9 cellular contexts compared by ENCODE assay signal in the genomic region with DNA sequence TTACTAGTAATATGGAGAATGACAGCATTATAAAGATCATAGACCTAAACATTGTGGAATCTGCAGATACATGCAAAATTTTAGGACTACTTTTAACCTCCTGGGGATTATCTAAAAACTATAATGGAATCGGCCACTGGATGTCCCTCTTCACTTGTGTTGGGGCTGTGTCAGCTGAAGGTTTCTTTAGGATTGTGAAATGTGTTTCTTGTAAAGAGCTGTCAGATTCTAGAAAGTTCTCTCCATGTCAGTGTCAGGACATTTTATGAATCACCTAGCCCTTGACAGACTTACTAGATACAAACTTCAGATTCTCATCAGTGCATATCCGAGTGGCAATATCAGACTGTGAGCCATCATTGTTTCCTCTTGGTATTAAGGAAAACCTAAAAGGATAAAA.
DNase-seq lines count a peak whose midpoint lies in the region; ATAC-seq, FAIRE-seq and TF ChIP-seq lines count a peak whose summit lies in the region.
"Had no signal": no experiment of that assay in that cellular context is flagged by ENCODE, and none has a peak within 500 bp of the region (broad histone marks: within the 10 kb centered on the region; RNA-seq: fewer than 3 reads in every experiment).

No MANE protein-coding gene starts in this region.

- H3K4me3 Mint-ChIP-seq in Calu3 (ENCODE audit: low read depth, unreplicated experiment): no peak overlapping the region

- BruUV-seq in Calu3 (replicated peaks; lab: Mats Ljungman, UMichigan): no TSS peak

- peak; percentile 21 for DNase-seq in Calu3
- peak; percentile 45 for DNase-seq in amniotic epithelial cell (ENCODE audit: low read depth)
- no peak for DNase-seq in left lung
- no peak for DNase-seq in GM19239 (ENCODE audit: insufficient read length, low spot score)
- no peak for DNase-seq in effector memory CD4-positive, alpha-beta T cell
- DNase-seq in ureter (ENCODE audit: low spot score): no peak
- DNase-seq: right cardiac atrium had no signal

- H3K27me3 ChIP-seq in Loucy (ENCODE audit: insufficient read depth, low read length, poor library complexity, severe bottlenecking): no peaks in the 10 kb centered on the region
- H3K27me3 ChIP-seq in left lung: no peaks in the 10 kb centered on the region
- no peaks in the 10 kb centered on the region for H3K27me3 ChIP-seq in effector memory CD4-positive, alpha-beta T cell (replicated peaks; ENCODE audit: control insufficient read depth, insufficient read depth, low read length, poor library complexity, severe bottlenecking)

- no peak overlapping the region for H3K4me2 ChIP-seq in Loucy (ENCODE audit: low read depth, low read length, poor library complexity, severe bottlenecking)

- no peak overlapping the region for H3K9ac ChIP-seq in Loucy (ENCODE audit: low read depth, low read length, poor library complexity, severe bottlenecking)

- H3K4me1 ChIP-seq in Loucy (ENCODE audit: insufficient read depth, low read length, poor library complexity, severe bottlenecking): no peaks in the 10 kb centered on the region
- H3K4me1 ChIP-seq in left lung: no peaks in the 10 kb centered on the region
- H3K4me1 ChIP-seq in effector memory CD4-positive, alpha-beta T cell (ENCODE audit: control insufficient read depth, insufficient read depth, low read length, poor library complexity, severe bottlenecking): no peaks in the 10 kb centered on the region

- no peaks in the 10 kb centered on the region for H3K4me1 Mint-ChIP-seq in Calu3 (ENCODE audit: low read depth, unreplicated experiment)

- ATAC-seq in left lung (peak; percentile 66), GM19463 (IDR thresholded peaks at IDR 0.05; ENCODE audit: unreplicated experiment) (no peak)

- H3K36me3 Mint-ChIP-seq in Calu3 (ENCODE audit: insufficient read depth, unreplicated experiment): no peaks in the 10 kb centered on the region

- CTCF ChIA-PET in Calu3 (lab: Charles Lee): interaction anchor here (0.7 to 1.0 kb wide), 2 partner anchors 20 to 494 kb away, joined by 3 read pairs; no protein-coding TSS in a partner anchor

- TF ChIP-seq CTCF in Calu3 (IDR thresholded peaks at IDR 0.05; ENCODE audit: unreplicated experiment): peak; percentile 17
- peak; percentile 40 for TF ChIP-seq CTCF in Loucy (conservative IDR thresholded peaks at IDR 0.05; ENCODE audit: low read length)
- TF ChIP-seq CTCF in left lung (IDR thresholded peaks at IDR 0.05): no peak

- intact Hi-C loops in Calu3 (cut with micrococcal nuclease; ENCODE audit: unreplicated experiment) (loop anchor here (1.0 kb wide), 1 partner anchor 372 kb away; no protein-coding TSS in a partner anchor), left lung (cut with DNase I) (no loop called here)

- no peaks in the 10 kb centered on the region for H4K20me1 ChIP-seq in Loucy (ENCODE audit: insufficient read depth, low read length, poor library complexity, severe bottlenecking)

- peaks cover 5% of the 10 kb centered on the region for H3K9me3 Mint-ChIP-seq in Calu3 (ENCODE audit: low read depth, unreplicated experiment)

- no peak overlapping the region for H2AFZ ChIP-seq in Loucy (ENCODE audit: low read length)

- no peak overlapping the region for H3K27ac Mint-ChIP-seq in Calu3 (ENCODE audit: unreplicated experiment)

- no peak overlapping the region for H3K27ac ChIP-seq in left lung
- no peak overlapping the region for H3K27ac ChIP-seq in effector memory CD4-positive, alpha-beta T cell (ENCODE audit: insufficient read depth, low read length, poor library complexity, severe bottlenecking)

- H3K4me3 ChIP-seq in Loucy (ENCODE audit: low read length, poor library complexity, severe bottlenecking): no peak overlapping the region
- H3K4me3 ChIP-seq in left lung: no peak overlapping the region
- no peak overlapping the region for H3K4me3 ChIP-seq in effector memory CD4-positive, alpha-beta T cell (ENCODE audit: insufficient read depth, low read depth, low read length, poor library complexity, severe bottlenecking)

- H3K79me2 ChIP-seq in Loucy (ENCODE audit: insufficient read depth, low read length): no peaks in the 10 kb centered on the region

- H3F3A ChIP-seq in Loucy (ENCODE audit: low read depth): no peaks in the 10 kb centered on the region

- H3K9me2 ChIP-seq in Loucy (replicated peaks; ENCODE audit: low read depth, low read length): no peaks in the 10 kb centered on the region

- FAIRE-seq in GM19239 (lab: Jason Lieb, UNC): no peak

- H3K27me3 Mint-ChIP-seq in Calu3 (ENCODE audit: unreplicated experiment): no peaks in the 10 kb centered on the region

- no peaks in the 10 kb centered on the region for H3K36me3 ChIP-seq in Loucy (ENCODE audit: insufficient read depth, low read length)
- H3K36me3 ChIP-seq in left lung: no peaks in the 10 kb centered on the region
- no peaks in the 10 kb centered on the region for H3K36me3 ChIP-seq in effector memory CD4-positive, alpha-beta T cell (ENCODE audit: control insufficient read depth, insufficient read depth, low read length)

- H3K9me3 ChIP-seq in Loucy (ENCODE audit: insufficient read depth, low read depth, low read length) (no peaks in the 10 kb centered on the region), left lung (peaks cover 0 to 7% of the 10 kb centered on the region in 2 donors)
- no peaks in the 10 kb centered on the region for H3K9me3 ChIP-seq in effector memory CD4-positive, alpha-beta T cell (ENCODE audit: control insufficient read depth, low read length)

Comparison
In these comparisons a context has a peak if more than half of its experiments do, and no peak if none do; other contexts are left out.
1. DNase-seq: peak in Calu3 (single experiment) and amniotic epithelial cell (single experiment); none in left lung (0 of 2), GM19239 (single experiment), effector memory CD4-positive, alpha-beta T cell (0 of 3) and ureter (single experiment).
2. CTCF ChIP-seq: peak in Calu3 (single experiment) and Loucy (single experiment); none in left lung (0 of 2).